ENCODE assay signal across 1 cellular context in genomic region chr7:129219166-129219565, GRCh38. TPM values are rescaled to one million over a fixed set of nuclear protein-coding genes. Genes with fewer than 3 reads are reported as not detected.
"Had no signal": no experiment of that assay in that cellular context is flagged by ENCODE, and none has a peak within 500 bp of the region (broad histone marks: within the 10 kb centered on the region; RNA-seq: fewer than 3 reads in every experiment).

No MANE protein-coding gene starts in this region.

RNA-seq across cellular contexts. Expression of gene SMO, which starts 30.7 kb away (rescaled TPM):
- polyA plus RNA-seq: naive thymus-derived CD8-positive, alpha-beta T cell had no signal
